In genomic region chr10:86703176-86703575, GRCh38 we compare ENCODE assay signal across 33 cellular contexts. TPM values are rescaled to one million over a fixed set of nuclear protein-coding genes. Genes with fewer than 3 reads are reported as not detected.
"Had no signal": no experiment of that assay in that cellular context is flagged by ENCODE, and none has a peak within 500 bp of the region (broad histone marks: within the 10 kb centered on the region; RNA-seq: fewer than 3 reads in every experiment).

No MANE protein-coding gene starts in this region.

- ATAC-seq: activated CD8-positive, alpha-beta T cell treated with anti-CD3 and anti-CD28 coated beads for 36 hours; activated T-cell treated with anti-CD3 and anti-CD28 coated beads, Interleukin-2, amount 50 U/mL, for 4 hours; activated T-helper 17 cell treated with anti-CD3 and anti-CD28 coated beads, Interleukin-2, amount 50 U/mL, for 72 hours; gastrocnemius medialis; natural killer cell; sciatic nerve; stimulated activated memory B cell treated with anti-CD40 and anti-IgM and Interleukin-4, amounts not matched to agents 10 μg/mL and 1 μg/mL and 100 μg/mL, for 72 hours; stimulated activated naive CD8-positive, alpha-beta T cell treated with anti-CD3 and anti-CD28 coated beads, Interleukin-15, amount 100 ng/mL, for 72 hours had no signal

- H3K36me3 Mint-ChIP-seq: natural killer cell; stimulated activated memory B cell treated with anti-CD40 and anti-IgM and Interleukin-4, amounts not matched to agents 10 μg/mL and 1 μg/mL and 100 μg/mL, for 72 hours had no signal

- H3K27ac ChIP-seq: hepatocyte, skin epidermis, thyroid gland, upper lobe of left lung had no signal

- H3K4me3 ChIP-seq: gastrocnemius medialis, hepatocyte, lung, skin epidermis, thyroid gland, upper lobe of left lung had no signal

- FAIRE-seq: colon, kidney had no signal

- H3K4me1 ChIP-seq: upper lobe of left lung had no signal

- H3K9me3 ChIP-seq: gastrocnemius medialis, thyroid gland, upper lobe of left lung had no signal

- H3K79me2 ChIP-seq: hepatocyte had no signal

- H3K36me3 ChIP-seq: thyroid gland, upper lobe of left lung had no signal

- H2AFZ ChIP-seq: hepatocyte had no signal

- H3K27me3 ChIP-seq: gastrocnemius medialis, hepatocyte, thyroid gland, upper lobe of left lung had no signal

- DNase-seq: activated CD4-positive, alpha-beta T cell treated with anti-CD3 and anti-CD28 coated beads, Interleukin-2, amount 10 ng/mL, durations not matched to agents 7 days and 5 days; activated CD4-positive, CD25-positive, alpha-beta regulatory T cell treated with anti-CD3 and anti-CD28 coated beads, Interleukin-2, amount 50 U/mL, for 72 hours; activated CD8-positive, alpha-beta T cell treated with anti-CD3 and anti-CD28 coated beads for 36 hours; activated gamma-delta T cell treated with Interleukin-2 at 50 U/mL for 16 hours; activated naive CD4-positive, alpha-beta T cell treated with anti-CD3 and anti-CD28 coated beads, Interleukin-2, amount 50 U/mL, for 16 hours; activated T-cell treated with anti-CD3 and anti-CD28 coated beads, Interleukin-2, amount 50 U/mL, for 4 hours; amniotic stem cell; effector CD8-positive, alpha-beta T cell; erythroblast; gastrocnemius medialis; glutamatergic neuron; mesendoderm; natural killer cell; stimulated activated CD4-positive, alpha-beta T cell treated with anti-CD3 and anti-CD28 coated beads, Interleukin-4, amount 100 ng/mL, for 24 hours; stimulated activated CD8-positive, alpha-beta memory T cell treated with anti-CD3 and anti-CD28 coated beads, Interleukin-4, amount 100 ng/mL, for 48 hours; stimulated activated naive CD8-positive, alpha-beta T cell treated with anti-CD3 and anti-CD28 coated beads, Interleukin-15, amount 100 ng/mL, for 72 hours; substantia nigra; T-helper 2 cell; thyroid gland; upper lobe of left lung had no signal

- H3K9me3 Mint-ChIP-seq: activated CD4-positive, alpha-beta T cell treated with anti-CD3 and anti-CD28 coated beads, Interleukin-2, amount 10 ng/mL, durations not matched to agents 7 days and 5 days; activated CD8-positive, alpha-beta T cell treated with anti-CD3 and anti-CD28 coated beads for 36 hours; activated T-cell treated with anti-CD3 and anti-CD28 coated beads, Interleukin-2, amount 50 U/mL, for 4 hours; activated T-helper 17 cell treated with anti-CD3 and anti-CD28 coated beads, Interleukin-2, amount 50 U/mL, for 72 hours; central memory CD8-positive, alpha-beta T cell; natural killer cell; stimulated activated memory B cell treated with anti-CD40 and anti-IgM and Interleukin-4, amounts not matched to agents 10 μg/mL and 1 μg/mL and 100 μg/mL, for 72 hours; stimulated activated naive CD8-positive, alpha-beta T cell treated with anti-CD3 and anti-CD28 coated beads, Interleukin-15, amount 100 ng/mL, for 72 hours had no signal

- H3K4me1 Mint-ChIP-seq: activated CD4-positive, alpha-beta T cell treated with anti-CD3 and anti-CD28 coated beads, Interleukin-2, amount 10 ng/mL, durations not matched to agents 7 days and 5 days; activated T-helper 17 cell treated with anti-CD3 and anti-CD28 coated beads, Interleukin-2, amount 50 U/mL, for 72 hours; central memory CD8-positive, alpha-beta T cell; stimulated activated memory B cell treated with anti-CD40 and anti-IgM and Interleukin-4, amounts not matched to agents 10 μg/mL and 1 μg/mL and 100 μg/mL, for 72 hours; stimulated activated naive CD8-positive, alpha-beta T cell treated with anti-CD3 and anti-CD28 coated beads, Interleukin-15, amount 100 ng/mL, for 72 hours had no signal

- H3K27ac Mint-ChIP-seq: activated CD4-positive, alpha-beta T cell treated with anti-CD3 and anti-CD28 coated beads, Interleukin-2, amount 10 ng/mL, durations not matched to agents 7 days and 5 days; activated CD8-positive, alpha-beta T cell treated with anti-CD3 and anti-CD28 coated beads for 36 hours; activated T-helper 17 cell treated with anti-CD3 and anti-CD28 coated beads, Interleukin-2, amount 50 U/mL, for 72 hours; natural killer cell; stimulated activated memory B cell treated with anti-CD40 and anti-IgM and Interleukin-4, amounts not matched to agents 10 μg/mL and 1 μg/mL and 100 μg/mL, for 72 hours; stimulated activated naive CD8-positive, alpha-beta T cell treated with anti-CD3 and anti-CD28 coated beads, Interleukin-15, amount 100 ng/mL, for 72 hours had no signal

- H3K27me3 Mint-ChIP-seq: activated CD4-positive, alpha-beta T cell treated with anti-CD3 and anti-CD28 coated beads, Interleukin-2, amount 10 ng/mL, durations not matched to agents 7 days and 5 days; activated CD8-positive, alpha-beta T cell treated with anti-CD3 and anti-CD28 coated beads for 36 hours; activated T-helper 17 cell treated with anti-CD3 and anti-CD28 coated beads, Interleukin-2, amount 50 U/mL, for 72 hours; central memory CD8-positive, alpha-beta T cell; stimulated activated memory B cell treated with anti-CD40 and anti-IgM and Interleukin-4, amounts not matched to agents 10 μg/mL and 1 μg/mL and 100 μg/mL, for 72 hours; stimulated activated naive CD8-positive, alpha-beta T cell treated with anti-CD3 and anti-CD28 coated beads, Interleukin-15, amount 100 ng/mL, for 72 hours had no signal

- H3K4me2 ChIP-seq: hepatocyte had no signal

- H3K4me3 Mint-ChIP-seq: activated CD4-positive, alpha-beta T cell treated with anti-CD3 and anti-CD28 coated beads, Interleukin-2, amount 10 ng/mL, durations not matched to agents 7 days and 5 days; activated CD8-positive, alpha-beta T cell treated with anti-CD3 and anti-CD28 coated beads for 36 hours; activated T-cell treated with anti-CD3 and anti-CD28 coated beads, Interleukin-2, amount 50 U/mL, for 4 hours; activated T-helper 17 cell treated with anti-CD3 and anti-CD28 coated beads, Interleukin-2, amount 50 U/mL, for 72 hours; central memory CD8-positive, alpha-beta T cell; natural killer cell; stimulated activated memory B cell treated with anti-CD40 and anti-IgM and Interleukin-4, amounts not matched to agents 10 μg/mL and 1 μg/mL and 100 μg/mL, for 72 hours; stimulated activated naive CD8-positive, alpha-beta T cell treated with anti-CD3 and anti-CD28 coated beads, Interleukin-15, amount 100 ng/mL, for 72 hours had no signal

RNA-seq across cellular contexts. Expression of gene LDB3, which starts 34.9 kb away (rescaled TPM):
- total RNA-seq: dermis microvascular lymphatic vessel endothelial cell, hepatocyte, mononuclear cell had no signal

RNA-seq across cellular contexts. Expression of gene OPN4, which starts 48.8 kb away (rescaled TPM):
- total RNA-seq: activated CD4-positive, alpha-beta T cell treated with anti-CD3 and anti-CD28 coated beads, Interleukin-2, amount 10 ng/mL, durations not matched to agents 7 days and 5 days; activated CD8-positive, alpha-beta T cell treated with anti-CD3 and anti-CD28 coated beads for 36 hours; activated T-cell treated with anti-CD3 and anti-CD28 coated beads, Interleukin-2, amount 50 U/mL, for 4 hours; activated T-helper 17 cell treated with anti-CD3 and anti-CD28 coated beads, Interleukin-2, amount 50 U/mL, for 72 hours; dermis microvascular lymphatic vessel endothelial cell; hepatocyte; kidney; mononuclear cell; natural killer cell; osteocyte; posterior vena cava; upper lobe of left lung had no signal
- polyA plus RNA-seq: hepatocyte, lung had no signal
